8 cellular contexts compared by ENCODE assay signal in the genomic region with DNA sequence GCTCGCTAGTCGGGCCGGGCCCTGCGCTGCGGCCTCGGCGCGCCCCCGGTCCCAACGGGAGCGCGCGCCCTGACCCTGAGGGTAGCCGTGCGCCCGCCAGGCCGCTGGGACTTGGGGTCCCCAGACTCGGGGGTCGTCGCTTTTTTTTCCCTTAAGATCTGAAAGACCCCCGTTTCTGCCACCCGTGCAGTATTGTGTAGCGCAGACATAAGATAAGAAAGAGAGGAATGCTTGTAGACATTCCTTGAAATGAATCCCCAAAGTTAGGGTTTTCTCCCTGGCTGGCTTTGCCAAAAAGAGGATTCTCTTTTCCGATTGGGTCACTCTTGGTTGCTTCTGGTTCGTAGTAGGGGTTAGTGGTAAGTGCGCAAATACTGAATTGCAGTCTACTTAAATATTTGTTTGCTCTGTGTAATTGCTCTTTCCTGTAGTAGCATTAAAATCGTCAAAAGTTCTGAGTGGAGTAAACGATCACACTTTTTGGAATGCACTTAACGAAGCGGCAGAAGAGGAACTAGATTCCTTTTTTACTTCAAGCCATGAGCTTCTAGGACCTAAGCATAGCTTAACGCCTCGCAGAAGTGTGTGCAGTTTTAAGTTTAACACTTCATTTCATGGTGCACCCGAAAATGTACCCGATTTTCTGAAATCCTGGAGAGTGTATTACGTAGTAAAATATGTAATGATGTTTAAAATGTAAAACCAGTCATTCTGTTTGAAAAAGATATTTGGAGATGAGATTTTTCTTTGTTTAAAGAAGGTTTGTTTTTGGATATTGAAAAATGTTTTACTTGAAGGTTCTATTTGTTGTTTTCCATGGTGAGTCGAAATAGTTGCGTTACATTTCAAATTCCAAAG. TPM values are rescaled to one million over a fixed set of nuclear protein-coding genes. Genes with fewer than 3 reads are reported as not detected.
DNase-seq lines count a peak whose midpoint lies in the region; ATAC-seq and TF ChIP-seq lines count a peak whose summit lies in the region.

No MANE protein-coding gene starts in this region.

- DNase-seq in T-helper 17 cell (no peak), fibroblast of peridontal ligament (ENCODE audit: extremely low read depth) (peak; percentile 63), osteocyte (ENCODE audit: extremely low spot score, unreplicated experiment) (no peak)
- DNase-seq in effector CD8-positive, alpha-beta T cell (lab: John Stamatoyannopoulos, UW) = no peak

- H3K9me3 Mint-ChIP-seq in osteocyte (ENCODE audit: unreplicated experiment) = no peaks in the 10 kb centered on the region

- H3K4me1 Mint-ChIP-seq in T-helper 17 cell (peaks cover 51% of the 10 kb centered on the region), osteocyte (ENCODE audit: unreplicated experiment) (peaks cover 59% of the 10 kb centered on the region)

- TF ChIP-seq CTCF in C4-2B (conservative IDR thresholded peaks at IDR 0.05) (no peak), osteocyte (IDR thresholded peaks at IDR 0.05) (no peak)

- peak; percentile 35 for ATAC-seq in GM19035 (IDR thresholded peaks at IDR 0.05; ENCODE audit: unreplicated experiment)
- peak; percentile 13 for ATAC-seq in HG03469 (IDR thresholded peaks at IDR 0.05; ENCODE audit: unreplicated experiment)
- no peak for ATAC-seq in T-helper 17 cell
- no peak for ATAC-seq in HG03025 (IDR thresholded peaks at IDR 0.05; ENCODE audit: low FRiP score, unreplicated experiment)

- H3K9me3 ChIP-seq in T-helper 17 cell (ENCODE audit: control insufficient read depth, low read length, poor library complexity, severe bottlenecking) = peaks cover 3% of the 10 kb centered on the region

- H3K27me3 Mint-ChIP-seq in T-helper 17 cell = no peaks in the 10 kb centered on the region
- no peaks in the 10 kb centered on the region for H3K27me3 Mint-ChIP-seq in osteocyte (ENCODE audit: unreplicated experiment)

- H3K4me3 Mint-ChIP-seq in T-helper 17 cell (peak overlapping the region; percentile 98), osteocyte (ENCODE audit: unreplicated experiment) (peak overlapping the region; percentile 91)

- H3K36me3 Mint-ChIP-seq in T-helper 17 cell (ENCODE audit: low read depth) = no peaks in the 10 kb centered on the region
- no peaks in the 10 kb centered on the region for H3K36me3 Mint-ChIP-seq in osteocyte (ENCODE audit: unreplicated experiment)

- peak overlapping the region; percentile 92 for H3K27ac ChIP-seq in C4-2B

- H3K27ac Mint-ChIP-seq in T-helper 17 cell (peak overlapping the region; percentile 92), osteocyte (ENCODE audit: unreplicated experiment) (peak overlapping the region; percentile 91)

RNA-seq across cellular contexts. Expression of gene CUL1, which starts 1.3 kb away (rescaled TPM):
- 10 to 100 TPM; 39.7 to 41.4 TPM for total RNA-seq in T-helper 17 cell
- total RNA-seq in osteocyte = 45.6 and 46.8 TPM in 2 replicates

Comparison
In these comparisons a context has a peak if more than half of its experiments do, and no peak if none do; other contexts are left out.
1. ATAC-seq: peak in GM19035 (single experiment) and HG03469 (single experiment); none in T-helper 17 cell (single experiment) and HG03025 (single experiment).